ENCODE assay signal across 22 cellular contexts in genomic region chr1:187074445-187075045, GRCh38.
DNase-seq lines count a peak whose midpoint lies in the region; ATAC-seq, FAIRE-seq and TF ChIP-seq lines count a peak whose summit lies in the region.
"Had no signal": no experiment of that assay in that cellular context is flagged by ENCODE, and none has a peak within 500 bp of the region (broad histone marks: within the 10 kb centered on the region; RNA-seq: fewer than 3 reads in every experiment).

No MANE protein-coding gene starts in this region.

- 61 to 69% methylated on average over 10 of the region's 10 CpGs for WGBS in testis, 2 donors

- H3K4me1 Mint-ChIP-seq in activated T-cell treated with anti-CD3 and anti-CD28 coated beads, Interleukin-2, amount 50 U/mL, for 4 hours (ENCODE audit: low read depth), result no peaks in the 10 kb centered on the region
- no peaks in the 10 kb centered on the region for H3K4me1 Mint-ChIP-seq in activated T-helper 1 cell treated with anti-CD3 and anti-CD28 coated beads, Interleukin-12 subunit alpha, Interleukin-12 subunit beta, Interleukin-2, Interleukin-4 antibody, amounts not matched to agents 30 ng/mL and 10 ng/mL and 1 ng/mL, durations not matched to agents 14 hours and 24 hours and 36 hours (ENCODE audit: low read depth)
- peaks cover 8% of the 10 kb centered on the region for H3K4me1 Mint-ChIP-seq in nephron progenitor cell

- no peaks in the 10 kb centered on the region for H3K36me3 ChIP-seq in testis (ENCODE audit: low read depth, missing control alignments)
- H3K36me3 ChIP-seq: Peyer's patch had no signal

- ATAC-seq in activated T-cell treated with anti-CD3 and anti-CD28 coated beads, Interleukin-2, amount 50 U/mL, for 4 hours, result no peak
- ATAC-seq: SK-N-SH treated with all-trans-retinoic acid at 6 μM for 48 hours had no signal

- no peaks in the 10 kb centered on the region for H3K36me3 Mint-ChIP-seq in activated T-cell treated with anti-CD3 and anti-CD28 coated beads, Interleukin-2, amount 50 U/mL, for 4 hours (ENCODE audit: insufficient read depth)
- no peaks in the 10 kb centered on the region for H3K36me3 Mint-ChIP-seq in activated T-helper 1 cell treated with anti-CD3 and anti-CD28 coated beads, Interleukin-12 subunit alpha, Interleukin-12 subunit beta, Interleukin-2, Interleukin-4 antibody, amounts not matched to agents 30 ng/mL and 10 ng/mL and 1 ng/mL, durations not matched to agents 14 hours and 24 hours and 36 hours (ENCODE audit: low read depth)
- H3K36me3 Mint-ChIP-seq in nephron progenitor cell (ENCODE audit: low read depth), result peaks cover 4% of the 10 kb centered on the region

- peaks cover 7% of the 10 kb centered on the region for H3K9me3 Mint-ChIP-seq in activated T-cell treated with anti-CD3 and anti-CD28 coated beads, Interleukin-2, amount 50 U/mL, for 4 hours
- peaks cover 7% of the 10 kb centered on the region for H3K9me3 Mint-ChIP-seq in activated T-helper 1 cell treated with anti-CD3 and anti-CD28 coated beads, Interleukin-12 subunit alpha, Interleukin-12 subunit beta, Interleukin-2, Interleukin-4 antibody, amounts not matched to agents 30 ng/mL and 10 ng/mL and 1 ng/mL, durations not matched to agents 14 hours and 24 hours and 36 hours
- peaks cover 22% of the 10 kb centered on the region for H3K9me3 Mint-ChIP-seq in nephron progenitor cell

- FAIRE-seq in GM12891 (lab: Jason Lieb, UNC), result peak; percentile 40
- FAIRE-seq: A204.1 had no signal

- H3K9me3 ChIP-seq in testis, result no peaks in the 10 kb centered on the region
- H3K9me3 ChIP-seq: Peyer's patch had no signal

- no peak for DNase-seq in activated T-cell treated with anti-CD3 and anti-CD28 coated beads, Interleukin-2, amount 50 U/mL, for 4 hours
- no peak for DNase-seq in activated T-cell treated with anti-CD3 and anti-CD28 coated beads, Interleukin-2, amount 50 U/mL, for 1 hour
- DNase-seq in GM12891 (ENCODE audit: insufficient read length, low spot score) (no peak), testis (no peak), amygdala (lab: John Stamatoyannopoulos, UW) (no peak), nephron progenitor cell (no peak)
- DNase-seq in activated T-helper 1 cell treated with anti-CD3 and anti-CD28 coated beads, Interleukin-12 subunit alpha, Interleukin-12 subunit beta, Interleukin-2, Interleukin-4 antibody, amounts not matched to agents 30 ng/mL and 10 ng/mL and 1 ng/mL, durations not matched to agents 14 hours and 24 hours and 36 hours (ENCODE audit: low spot score), result no peak
- DNase-seq: DMS53; H9; HFFc6; KBM-7; NCI-H1092; NCI-H1436; NCI-H187 treated with DMSO at 0.1 percent for 48 hours; NCI-H2227 treated with DMSO at 0.1 percent for 48 hours; NCI-H510A; NCI-H748 treated with DMSO at 0.1 percent for 48 hours; NK-92 treated with Interleukin-12 subunit alpha and Interleukin-12 subunit beta, amount 100 ng/mL, for 24 hours; Peyer's patch had no signal

- no peak overlapping the region for H3K27ac Mint-ChIP-seq in activated T-helper 1 cell treated with anti-CD3 and anti-CD28 coated beads, Interleukin-12 subunit alpha, Interleukin-12 subunit beta, Interleukin-2, Interleukin-4 antibody, amounts not matched to agents 30 ng/mL and 10 ng/mL and 1 ng/mL, durations not matched to agents 14 hours and 24 hours and 36 hours
- H3K27ac Mint-ChIP-seq in nephron progenitor cell, result no peak overlapping the region
- H3K27ac Mint-ChIP-seq: H9, HFFc6 had no signal

- no peak overlapping the region for H3K27ac ChIP-seq in testis
- H3K27ac ChIP-seq: C4-2B, Peyer's patch had no signal

- no peaks in the 10 kb centered on the region for H3K4me1 ChIP-seq in testis
- H3K4me1 ChIP-seq: Peyer's patch had no signal

- no peaks in the 10 kb centered on the region for H3K27me3 Mint-ChIP-seq in activated T-cell treated with anti-CD3 and anti-CD28 coated beads, Interleukin-2, amount 50 U/mL, for 4 hours (ENCODE audit: low read depth)
- H3K27me3 Mint-ChIP-seq in activated T-helper 1 cell treated with anti-CD3 and anti-CD28 coated beads, Interleukin-12 subunit alpha, Interleukin-12 subunit beta, Interleukin-2, Interleukin-4 antibody, amounts not matched to agents 30 ng/mL and 10 ng/mL and 1 ng/mL, durations not matched to agents 14 hours and 24 hours and 36 hours (ENCODE audit: insufficient read depth), result no peaks in the 10 kb centered on the region
- H3K27me3 Mint-ChIP-seq in nephron progenitor cell (ENCODE audit: low read depth, poor library complexity), result no peaks in the 10 kb centered on the region

- TF ChIP-seq CTCF in testis (IDR thresholded peaks at IDR 0.05), result no peak
- no peak for TF ChIP-seq CTCF in nephron progenitor cell (IDR thresholded peaks at IDR 0.05)

- intact Hi-C loops in activated T-helper 1 cell treated with anti-CD3 and anti-CD28 coated beads, Interleukin-12 subunit alpha, Interleukin-12 subunit beta, Interleukin-2, Interleukin-4 antibody, amounts not matched to agents 30 ng/mL and 10 ng/mL and 1 ng/mL, durations not matched to agents 14 hours and 24 hours and 36 hours (cut with micrococcal nuclease), result no loop called here
- intact Hi-C loops in testis (cut with DNase I; ENCODE audit: low total_unique reads), result no loop called here

- H3K4me3 ChIP-seq in testis, result peak overlapping the region; percentile 12 to 34
- H3K4me3 ChIP-seq: Peyer's patch had no signal

- H3K27me3 ChIP-seq in testis, result no peaks in the 10 kb centered on the region
- H3K27me3 ChIP-seq: Peyer's patch had no signal

- TF ChIP-seq POLR2A in GM12891 (IDR thresholded peaks at IDR 0.05; ENCODE audit: low read depth, low read length) (no peak), testis (IDR thresholded peaks at IDR 0.05) (no peak)

- H3K4me3 Mint-ChIP-seq in activated T-cell treated with anti-CD3 and anti-CD28 coated beads, Interleukin-2, amount 50 U/mL, for 4 hours, result peak overlapping the region; percentile 22
- peak overlapping the region; percentile 17 for H3K4me3 Mint-ChIP-seq in activated T-helper 1 cell treated with anti-CD3 and anti-CD28 coated beads, Interleukin-12 subunit alpha, Interleukin-12 subunit beta, Interleukin-2, Interleukin-4 antibody, amounts not matched to agents 30 ng/mL and 10 ng/mL and 1 ng/mL, durations not matched to agents 14 hours and 24 hours and 36 hours
- H3K4me3 Mint-ChIP-seq in nephron progenitor cell, result no peak overlapping the region
- H3K4me3 Mint-ChIP-seq: H9, HFFc6 had no signal

TF ChIP-seq in GM12891, 5 proteins besides CTCF, POLR2A, EP300 and RAD21:
- no peak for TF ChIP-seq PAX5 (IDR thresholded peaks at IDR 0.05; ENCODE audit: insufficient read depth, low read length, severe bottlenecking)
- no peak for TF ChIP-seq TAF1 (IDR thresholded peaks at IDR 0.05; ENCODE audit: low read depth, low read length)
- no peak for TF ChIP-seq SPI1 (IDR thresholded peaks at IDR 0.05; ENCODE audit: low read depth, low read length)
- TF ChIP-seq POU2F2 (IDR thresholded peaks at IDR 0.05; ENCODE audit: low read depth, low read length), result no peak
- TF ChIP-seq POLR2AphosphoS5 (IDR thresholded peaks at IDR 0.05; ENCODE audit: low read depth, low read length), result no peak
